ENCODE assay signal across 14 cellular contexts in the genomic region with DNA sequence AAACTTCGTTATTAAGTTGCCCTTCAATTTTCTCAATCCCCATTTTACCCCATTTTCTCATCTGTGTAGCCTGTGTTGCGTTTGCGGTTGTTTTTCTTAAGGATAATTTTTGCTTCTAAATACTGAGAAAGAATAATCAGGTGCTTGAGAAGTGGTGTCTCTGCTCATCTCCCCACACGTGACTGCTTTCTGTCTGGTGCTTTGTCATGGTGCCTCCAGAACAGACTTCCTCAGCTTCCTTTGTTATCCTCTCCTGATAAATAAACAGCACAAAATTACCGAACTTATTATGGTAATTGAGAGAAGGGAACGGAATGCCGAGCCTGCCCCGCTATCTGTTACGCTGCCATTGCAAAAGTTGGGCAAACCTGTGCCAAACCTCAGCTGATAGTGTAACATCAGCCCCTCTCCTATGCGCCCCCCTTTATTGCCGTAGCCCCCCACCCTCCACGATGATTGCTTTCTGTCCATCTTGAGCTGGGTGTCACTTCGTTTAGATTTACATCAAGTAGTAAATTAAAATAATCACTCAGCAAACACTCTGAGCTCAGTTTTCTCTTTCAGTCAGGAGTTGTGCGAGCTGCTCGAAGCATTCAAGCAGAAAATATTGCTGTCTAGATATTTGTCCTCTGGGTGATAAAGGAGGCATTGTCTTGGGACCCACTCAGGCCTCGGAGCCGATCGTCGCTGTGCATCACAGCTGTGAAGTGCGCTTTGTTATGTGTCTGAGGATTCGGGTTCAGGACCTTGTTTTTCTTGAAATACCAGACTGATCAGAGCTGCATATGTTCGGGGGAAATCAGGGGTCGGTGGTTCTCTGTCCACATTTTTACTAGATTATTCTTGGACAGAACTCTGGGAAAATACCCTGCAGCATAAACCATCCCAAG.
DNase-seq lines count a peak whose midpoint lies in the region; ATAC-seq and TF ChIP-seq lines count a peak whose summit lies in the region.
"Had no signal": no experiment of that assay in that cellular context is flagged by ENCODE, and none has a peak within 500 bp of the region (broad histone marks: within the 10 kb centered on the region; RNA-seq: fewer than 3 reads in every experiment).

No MANE protein-coding gene starts in this region.

- H2AK5ac ChIP-seq in mesenchymal stem cell (ENCODE audit: low read length, severe bottlenecking): no peak overlapping the region

- H3K9me3 Mint-ChIP-seq in stimulated activated naive CD8-positive, alpha-beta T cell treated with anti-CD3 and anti-CD28 coated beads, Interleukin-15, amount 100 ng/mL, for 72 hours: no peaks in the 10 kb centered on the region
- H3K9me3 Mint-ChIP-seq: stimulated activated naive B cell treated with anti-CD40 and anti-IgM and Interleukin-4, amounts not matched to agents 10 μg/mL and 1 μg/mL and 100 μg/mL, for 72 hours; T-helper 2 cell treated with Interferon-gamma antibody and Interleukin-4, amounts not matched to agents 5 μg/mL and 100 μg/mL, for 36 hours had no signal

- no peak overlapping the region for H3K4ac ChIP-seq in mesenchymal stem cell (ENCODE audit: low read depth in 1 of 2, low read length in 2 of 2)

- H3K36me3 ChIP-seq in mesenchymal stem cell (ENCODE audit: control insufficient read depth in 1 of 2, insufficient read depth in 2 of 2, low read depth in 1 of 2, low read length in 2 of 2) (no peaks in the 10 kb centered on the region), osteoblast (ENCODE audit: insufficient read depth, low read length) (no peaks in the 10 kb centered on the region)
- H3K36me3 ChIP-seq: left ventricle myocardium inferior, pancreas had no signal

- no peak overlapping the region for H2BK15ac ChIP-seq in mesenchymal stem cell (ENCODE audit: low read depth, poor library complexity, severe bottlenecking)

- H3K27ac Mint-ChIP-seq in stimulated activated naive CD8-positive, alpha-beta T cell treated with anti-CD3 and anti-CD28 coated beads, Interleukin-15, amount 100 ng/mL, for 72 hours: no peak overlapping the region
- H3K27ac Mint-ChIP-seq: stimulated activated naive B cell treated with anti-CD40 and anti-IgM and Interleukin-4, amounts not matched to agents 10 μg/mL and 1 μg/mL and 100 μg/mL, for 72 hours; T-helper 2 cell treated with Interferon-gamma antibody and Interleukin-4, amounts not matched to agents 5 μg/mL and 100 μg/mL, for 36 hours had no signal

- no peaks in the 10 kb centered on the region for H3K27me3 Mint-ChIP-seq in stimulated activated naive CD8-positive, alpha-beta T cell treated with anti-CD3 and anti-CD28 coated beads, Interleukin-15, amount 100 ng/mL, for 72 hours

- H4K91ac ChIP-seq in mesenchymal stem cell (ENCODE audit: low read length): no peak overlapping the region

- H3K27me3 ChIP-seq in mesenchymal stem cell (ENCODE audit: control insufficient read depth in 1 of 2, insufficient read depth in 1 of 2, low read length in 2 of 2): no peaks in the 10 kb centered on the region
- H3K27me3 ChIP-seq in osteoblast (ENCODE audit: insufficient read depth, low read length): no peaks in the 10 kb centered on the region
- H3K27me3 ChIP-seq: pancreas had no signal

- H3K9me3 ChIP-seq in mesenchymal stem cell (ENCODE audit: control insufficient read depth, low read length) (no peaks in the 10 kb centered on the region), osteoblast (ENCODE audit: low read depth, low read length) (no peaks in the 10 kb centered on the region)
- H3K9me3 ChIP-seq: left ventricle myocardium inferior, pancreas had no signal

- no peak for TF ChIP-seq CTCF in osteoblast (IDR thresholded peaks at IDR 0.05; ENCODE audit: extremely low read depth, low read depth, low read length)

- no peaks in the 10 kb centered on the region for H3K79me2 ChIP-seq in osteoblast (ENCODE audit: insufficient read depth, low read length)

- DNase-seq in C1 segment of cervical spinal cord (lab: John Stamatoyannopoulos, UW): peak in 9 of 14 donors; percentile 1 to 41 (median 23)
- peak; percentile 77 for DNase-seq in NCI-H146 treated with DMSO at 0.1 percent for 48 hours (lab: John Stamatoyannopoulos, UW; ENCODE audit: unreplicated experiment)
- peak; percentile 43 for DNase-seq in astrocyte of the hippocampus (ENCODE audit: low read depth, low spot score)
- no peak for DNase-seq in mesenchymal stem cell
- DNase-seq in stimulated activated naive CD8-positive, alpha-beta T cell treated with anti-CD3 and anti-CD28 coated beads, Interleukin-15, amount 100 ng/mL, for 72 hours: no peak
- no peak for DNase-seq in iPS-NIHi11 (ENCODE audit: low spot score)
- no peak for DNase-seq in stimulated activated CD4-positive, alpha-beta T cell treated with anti-CD3 and anti-CD28 coated beads, Interleukin-1b, Interleukin-23, amount 100 ng/mL, for 48 hours
- DNase-seq in osteoblast (ENCODE audit: insufficient read length, low spot score, missing footprints): no peak
- DNase-seq: activated CD4-positive, alpha-beta T cell treated with anti-CD3 and anti-CD28 coated beads, Interleukin-2, amount 50 U/mL, for 4 hours; EL; left ventricle myocardium inferior; stimulated activated naive B cell treated with anti-CD40 and anti-IgM and Interleukin-4, amounts not matched to agents 10 μg/mL and 1 μg/mL and 100 μg/mL, for 72 hours had no signal

- ATAC-seq in stimulated activated naive CD8-positive, alpha-beta T cell treated with anti-CD3 and anti-CD28 coated beads, Interleukin-15, amount 100 ng/mL, for 72 hours: no peak
- ATAC-seq: pancreas; stimulated activated naive B cell treated with anti-CD40 and anti-IgM and Interleukin-4, amounts not matched to agents 10 μg/mL and 1 μg/mL and 100 μg/mL, for 72 hours had no signal

- H2BK120ac ChIP-seq in mesenchymal stem cell (ENCODE audit: low read depth, low read length): no peak overlapping the region

- H3K23ac ChIP-seq in mesenchymal stem cell (ENCODE audit: low read length in 2 of 2): no peak overlapping the region

- no peak overlapping the region for H2BK12ac ChIP-seq in mesenchymal stem cell (ENCODE audit: low read length in 2 of 2)

- no peaks in the 10 kb centered on the region for H4K20me1 ChIP-seq in osteoblast (ENCODE audit: insufficient read depth, low read length)

- no peak overlapping the region for H3K4me3 Mint-ChIP-seq in stimulated activated naive CD8-positive, alpha-beta T cell treated with anti-CD3 and anti-CD28 coated beads, Interleukin-15, amount 100 ng/mL, for 72 hours
- H3K4me3 Mint-ChIP-seq: stimulated activated naive B cell treated with anti-CD40 and anti-IgM and Interleukin-4, amounts not matched to agents 10 μg/mL and 1 μg/mL and 100 μg/mL, for 72 hours; T-helper 2 cell treated with Interferon-gamma antibody and Interleukin-4, amounts not matched to agents 5 μg/mL and 100 μg/mL, for 36 hours had no signal

- H3K4me1 ChIP-seq in mesenchymal stem cell (ENCODE audit: control insufficient read depth, insufficient read depth, low read depth, low read length): no peaks in the 10 kb centered on the region
- no peaks in the 10 kb centered on the region for H3K4me1 ChIP-seq in osteoblast (ENCODE audit: insufficient read depth, low read length)
- H3K4me1 ChIP-seq: left ventricle myocardium inferior, pancreas had no signal

- no peak overlapping the region for H3K18ac ChIP-seq in mesenchymal stem cell (ENCODE audit: low read depth in 1 of 2, low read length in 2 of 2)

- H3K79me1 ChIP-seq in mesenchymal stem cell (replicated peaks; ENCODE audit: low read length, poor library complexity, severe bottlenecking): no peaks in the 10 kb centered on the region

- WGBS in mesenchymal stem cell: 90% methylated on average over 20 of the region's 23 CpGs

- no peak overlapping the region for H3K27ac ChIP-seq in mesenchymal stem cell (ENCODE audit: low read length, poor library complexity, severe bottlenecking)
- no peak overlapping the region for H3K27ac ChIP-seq in osteoblast (ENCODE audit: low read depth, low read length)
- H3K27ac ChIP-seq: left ventricle myocardium inferior, pancreas had no signal

- no peaks in the 10 kb centered on the region for H3K4me1 Mint-ChIP-seq in stimulated activated naive CD8-positive, alpha-beta T cell treated with anti-CD3 and anti-CD28 coated beads, Interleukin-15, amount 100 ng/mL, for 72 hours
- H3K4me1 Mint-ChIP-seq: stimulated activated naive B cell treated with anti-CD40 and anti-IgM and Interleukin-4, amounts not matched to agents 10 μg/mL and 1 μg/mL and 100 μg/mL, for 72 hours had no signal

- H3K14ac ChIP-seq in mesenchymal stem cell (ENCODE audit: low read length in 2 of 2): no peak overlapping the region

- H2AFZ ChIP-seq in mesenchymal stem cell (ENCODE audit: low read depth, low read length): no peak overlapping the region
- H2AFZ ChIP-seq in osteoblast (ENCODE audit: low read length): no peak overlapping the region

- H4K8ac ChIP-seq in mesenchymal stem cell (ENCODE audit: low read length): no peak overlapping the region

- no peak overlapping the region for H2BK5ac ChIP-seq in mesenchymal stem cell (ENCODE audit: low read depth, low read length, poor library complexity, severe bottlenecking)

- H3K4me3 ChIP-seq in mesenchymal stem cell (ENCODE audit: insufficient read depth in 1 of 2, low read depth in 1 of 2, low read length in 2 of 2) (no peak overlapping the region), osteoblast (ENCODE audit: insufficient read depth, low read length) (no peak overlapping the region)
- H3K4me3 ChIP-seq: left ventricle myocardium inferior, pancreas had no signal

- H3K4me2 ChIP-seq in mesenchymal stem cell (ENCODE audit: low read length, poor library complexity, severe bottlenecking) (peak overlapping the region; percentile 7), osteoblast (ENCODE audit: insufficient read depth, low read length) (no peak overlapping the region)

- no peak overlapping the region for H3K9ac ChIP-seq in mesenchymal stem cell (ENCODE audit: low read length)

Comparison
In these comparisons a context has a peak if more than half of its experiments do, and no peak if none do; other contexts are left out.
1. DNase-seq: peak in C1 segment of cervical spinal cord (9 of 14), NCI-H146 treated with DMSO at 0.1 percent for 48 hours (single experiment) and astrocyte of the hippocampus (single experiment); none in mesenchymal stem cell (single experiment), stimulated activated naive CD8-positive, alpha-beta T cell treated with anti-CD3 and anti-CD28 coated beads, Interleukin-15, amount 100 ng/mL, for 72 hours (0 of 2), iPS-NIHi11 (single experiment), stimulated activated CD4-positive, alpha-beta T cell treated with anti-CD3 and anti-CD28 coated beads, Interleukin-1b, Interleukin-23, amount 100 ng/mL, for 48 hours (single experiment) and osteoblast (single experiment).